In genomic region chr14:54568821-54569591, GRCh38 we compare ENCODE assay signal across 8 cellular contexts. TPM values are rescaled to one million over a fixed set of nuclear protein-coding genes. Genes with fewer than 3 reads are reported as not detected.
DNase-seq lines count a peak whose midpoint lies in the region; ATAC-seq, FAIRE-seq and TF ChIP-seq lines count a peak whose summit lies in the region.

No MANE protein-coding gene starts in this region.

- TF ChIP-seq EP300 in GM12878 (IDR thresholded peaks at IDR 0.05; ENCODE audit: borderline replicate concordance in 1 of 2, control insufficient read depth in 1 of 2, low read depth in 2 of 2, low read length in 2 of 2) = no peak

- TF ChIP-seq RAD21 in GM12878 (IDR thresholded peaks at IDR 0.05; ENCODE audit: insufficient read depth, low read depth, low read length) = no peak

- H3K9me3 ChIP-seq in GM12878 (replicated peaks; ENCODE audit: control insufficient read depth, insufficient read depth, low read length) = peaks cover 3% of the 10 kb centered on the region; the same call in 2 of the 3 replicates

- H3K4me3 Mint-ChIP-seq in immature natural killer cell (peak overlapping the region; percentile 18 to 82 (median 47)), CD14-positive monocyte (peak overlapping the region in 1 of 2 donors; percentile 78)
- H3K4me3 Mint-ChIP-seq in stimulated activated memory B cell treated with anti-CD40 and anti-IgM and Interleukin-4, amounts not matched to agents 10 μg/mL and 1 μg/mL and 100 μg/mL, for 72 hours = peak overlapping the region; percentile 28

- H3K36me3 Mint-ChIP-seq in immature natural killer cell = peaks cover 9 to 15% (median 11%) of the 10 kb centered on the region in 3 donors
- peaks cover 23% of the 10 kb centered on the region for H3K36me3 Mint-ChIP-seq in stimulated activated memory B cell treated with anti-CD40 and anti-IgM and Interleukin-4, amounts not matched to agents 10 μg/mL and 1 μg/mL and 100 μg/mL, for 72 hours
- H3K36me3 Mint-ChIP-seq in CD14-positive monocyte = peaks cover 9 to 10% of the 10 kb centered on the region in 2 donors

- H3K9me3 Mint-ChIP-seq in immature natural killer cell (peaks cover 5 to 21% (median 19%) of the 10 kb centered on the region in 6 donors), CD14-positive monocyte (peaks cover 14 to 25% (median 19%) of the 10 kb centered on the region in 7 donors)
- peaks cover 4% of the 10 kb centered on the region for H3K9me3 Mint-ChIP-seq in stimulated activated memory B cell treated with anti-CD40 and anti-IgM and Interleukin-4, amounts not matched to agents 10 μg/mL and 1 μg/mL and 100 μg/mL, for 72 hours

- H3K4me3 ChIP-seq in HFF-Myc (replicated peaks; ENCODE audit: low read depth, low read length) (peak overlapping the region; percentile 75), GM12878 (no peak overlapping the region)

- H4K20me1 ChIP-seq in GM12878 (ENCODE audit: control insufficient read depth, insufficient read depth) = no peaks in the 10 kb centered on the region

- intact Hi-C loops in GM12878 (cut with micrococcal nuclease; ENCODE audit: unreplicated experiment) (loop anchor here (5.0 kb wide), 1 partner anchor 323 kb away; no protein-coding TSS in a partner anchor), CD14-positive monocyte (cut with micrococcal nuclease) (loop anchor here in 1 of 2 donors (5.0 kb wide), 1 partner anchor 238 kb away; no protein-coding TSS in a partner anchor)

- CTCF ChIA-PET in GM12878 (lab: Yijun Ruan, JAX) = interaction anchor here (0.8 to 7.7 kb wide), 4 partner anchors 14 to 206 kb away, joined by 3 to 160 read pairs (median 64); no protein-coding TSS in a partner anchor

- H3K4me1 ChIP-seq in GM12878 (ENCODE audit: control insufficient read depth, insufficient read depth, low read length) = peaks cover 12% of the 10 kb centered on the region; the same call in 1 of the 2 replicates

- no peak for DNase-seq in HFF-Myc (ENCODE audit: extremely low read depth, low read depth)
- DNase-seq in GM12878 (ENCODE audit: low read depth, low spot score) = no peak
- no peak for DNase-seq in immature natural killer cell
- DNase-seq in HuH-7.5 (ENCODE audit: low spot score) = no peak
- no peak for DNase-seq in SHP77 treated with DMSO at 0.1 percent for 48 hours (lab: John Stamatoyannopoulos, UW)
- no peak for DNase-seq in omental fat pad (ENCODE audit: low spot score)
- no peak for DNase-seq in CD14-positive monocyte (ENCODE audit: low spot score)

- peaks cover 25 to 27% of the 10 kb centered on the region in 2 donors for H3K4me1 Mint-ChIP-seq in immature natural killer cell
- H3K4me1 Mint-ChIP-seq in stimulated activated memory B cell treated with anti-CD40 and anti-IgM and Interleukin-4, amounts not matched to agents 10 μg/mL and 1 μg/mL and 100 μg/mL, for 72 hours = peaks cover 31% of the 10 kb centered on the region
- H3K4me1 Mint-ChIP-seq in CD14-positive monocyte = peaks cover 28% of the 10 kb centered on the region

- POLR2A ChIA-PET in GM12878 (lab: Charles Lee) = interaction anchor here (0.5 to 1.1 kb wide), 2 partner anchors 15 to 540 kb away, joined by 4 read pairs; no protein-coding TSS in a partner anchor

- in situ Hi-C loops in GM12878 (cut with MboI) = loop anchor here (5.0 kb wide), 1 partner anchor 73 kb away; no protein-coding TSS in a partner anchor

- no peak for FAIRE-seq in GM12878 (lab: Jason Lieb, UNC)

- SMC1A ChIA-PET in GM12878 (lab: Charles Lee; ENCODE audit: uncharacterized antibody, unreplicated experiment) = interaction anchor here (1.0 to 6.8 kb wide), 3 partner anchors 74 to 204 kb away, joined by 4 to 87 read pairs (median 7); no protein-coding TSS in a partner anchor

- H3K79me2 ChIP-seq in GM12878 (ENCODE audit: control insufficient read depth, insufficient read depth, low read length) = no peaks in the 10 kb centered on the region

- H3K27me3 Mint-ChIP-seq in immature natural killer cell (ENCODE audit: low read depth in 3 of 3) = peaks cover 24 to 38% (median 36%) of the 10 kb centered on the region in 3 donors
- H3K27me3 Mint-ChIP-seq in stimulated activated memory B cell treated with anti-CD40 and anti-IgM and Interleukin-4, amounts not matched to agents 10 μg/mL and 1 μg/mL and 100 μg/mL, for 72 hours = no peaks in the 10 kb centered on the region
- peaks cover 47 to 57% (median 56%) of the 10 kb centered on the region in 3 donors for H3K27me3 Mint-ChIP-seq in CD14-positive monocyte (ENCODE audit: low read depth in 3 of 3)

- H3K36me3 ChIP-seq in GM12878 (ENCODE audit: control insufficient read depth in 2 of 2, insufficient read depth in 2 of 2, low read length in 1 of 2) = no peaks in the 10 kb centered on the region

- no peak overlapping the region for H3K27ac Mint-ChIP-seq in immature natural killer cell
- no peak overlapping the region for H3K27ac Mint-ChIP-seq in stimulated activated memory B cell treated with anti-CD40 and anti-IgM and Interleukin-4, amounts not matched to agents 10 μg/mL and 1 μg/mL and 100 μg/mL, for 72 hours
- no peak overlapping the region for H3K27ac Mint-ChIP-seq in CD14-positive monocyte

- WGBS in GM12878 (ENCODE audit: insufficient coverage, insufficient replicate concordance, low lambda C conversion rate, missing lambda C conversion rate) = 84% methylated on average over 13 of the region's 13 CpGs

- TF ChIP-seq POLR2A in GM12878 (IDR thresholded peaks at IDR 0.05; ENCODE audit: low read depth, low read length) = no peak

- no peak overlapping the region for H3K27ac ChIP-seq in GM12878 (ENCODE audit: control insufficient read depth, insufficient read depth)

- 0 out of 2 replicates have a peak overlapping the region, but pooled peaks have one; percentile 8 for H3K4me2 ChIP-seq in GM12878 (ENCODE audit: control insufficient read depth, insufficient read depth)

- no peak overlapping the region for H3K9ac ChIP-seq in GM12878 (ENCODE audit: control insufficient read depth, insufficient read depth, low read length)

- RAD21 ChIA-PET in GM12878 (lab: Charles Lee; ENCODE audit: unreplicated experiment) = interaction anchor here (1.1 to 7.2 kb wide), 2 partner anchors 117 to 206 kb away, joined by 4 to 130 read pairs; no protein-coding TSS in a partner anchor

- peaks cover 0 to 3% of the 10 kb centered on the region in 2 experiments; a peak in 1 of 4 replicates for H3K27me3 ChIP-seq in GM12878 (replicated peaks in 1 of 2; ENCODE audit: control insufficient read depth in 2 of 2, insufficient read depth in 2 of 2, low read length in 1 of 2)

- TF ChIP-seq CTCF in HFF-Myc (IDR thresholded peaks at IDR 0.05; ENCODE audit: low read depth, low read length, missing control alignments) (no peak), GM12878 (IDR thresholded peaks at IDR 0.05 in 2 of 3, conservative IDR thresholded peaks at IDR 0.05 in 1 of 3; ENCODE audit: control insufficient read depth in 2 of 3, extremely low read depth in 1 of 3, insufficient read depth in 1 of 3, low read depth in 3 of 3, low read length in 3 of 3) (no peak), omental fat pad (IDR thresholded peaks at IDR 0.05) (no peak), CD14-positive monocyte (IDR thresholded peaks at IDR 0.05) (no peak)

- ATAC-seq in GM12878 (no peak), omental fat pad (ENCODE audit: low FRiP score) (no peak)
- ATAC-seq in stimulated activated memory B cell treated with anti-CD40 and anti-IgM and Interleukin-4, amounts not matched to agents 10 μg/mL and 1 μg/mL and 100 μg/mL, for 72 hours = no peak

- no peak overlapping the region for H2AFZ ChIP-seq in GM12878 (ENCODE audit: control insufficient read depth, low read depth, low read length)

- TSS peak; percentile 57 for BruUV-seq in GM12878 (replicated peaks; lab: Mats Ljungman, UMichigan)

RNA-seq across cellular contexts. Expression of gene SAMD4A, which starts 2.1 kb away (rescaled TPM):
- 5.6 and 6.9 TPM in 2 replicates for total RNA-seq in GM12878 (2013; cell fraction: nucleolus; rRNA removed)
- total RNA-seq in GM12878 (2014; rRNA removed) (0.38 and 0.40 TPM in 2 replicates), GM12878 (2014; rRNA removed; fragmentation: Illumina TruSeq; extraction: Trizol) (0.18 and 0.40 TPM in 2 replicates), GM12878 (2021) (0.48 and 0.56 TPM in 2 replicates), omental fat pad (100 to 1,000 TPM in 1 of 4 donors, 10 to 100 TPM in 3; 33.9 to 116 (median 38.3) TPM)
- 0.38 TPM for polyA plus RNA-seq in GM12878 (2011; ENCODE audit: low read depth)
- polyA plus RNA-seq in GM12878 (2011; rRNA removed) (0.22 and 0.39 TPM in 2 replicates), GM12878 (2014; fragmentation: Illumina TruSeq; extraction: Trizol) (0.17 and 0.26 TPM in 2 replicates), GM12878 (2014; fragmentation: Nextera tagmentation; extraction: Ambion mirVana) (under 1 TPM; 0.29 to 0.33 TPM), GM12878 (2014; rRNA removed) (0.18 and 0.49 TPM in 2 replicates), GM12878 (2016; fragmentation: Nextera tagmentation; extraction: Ambion mirVana) (under 1 TPM; 0.05 to 0.12 TPM), immature natural killer cell (not detected), CD14-positive monocyte (1 to 10 TPM; 4.2 to 8.6 TPM)
- polyA plus RNA-seq in GM12878 (2011; cell fraction: cytosol; rRNA removed) = 0.33 and 0.37 TPM in 2 replicates
- polyA plus RNA-seq in GM12878 (2011; cell fraction: nucleus; rRNA removed) = 1.4 and 1.5 TPM in 2 replicates
- polyA plus RNA-seq in GM12878 (2012) = 1.0 and 1.1 TPM in 2 replicates
- polyA minus RNA-seq in GM12878 (2011; rRNA and poly(A)+ RNA removed) = 0.66 and 2.4 TPM in 2 replicates
- polyA minus RNA-seq in GM12878 (2011; cell fraction: cytosol; rRNA and poly(A)+ RNA removed) = not detected in 2 replicates
- 1.8 and 3.3 TPM in 2 replicates for polyA minus RNA-seq in GM12878 (2011; cell fraction: nucleus; rRNA and poly(A)+ RNA removed)

RNA-seq across cellular contexts. Expression of gene CGRRF1, which starts 59.3 kb away (rescaled TPM):
- 12.5 and 13.8 TPM in 2 replicates for total RNA-seq in GM12878 (2013; cell fraction: nucleolus; rRNA removed)
- 8.0 and 10.6 TPM in 2 replicates for total RNA-seq in GM12878 (2014; rRNA removed)
- total RNA-seq in GM12878 (2014; rRNA removed; fragmentation: Illumina TruSeq; extraction: Trizol) = 9.2 and 10.0 TPM in 2 replicates
- 12.2 and 14.1 TPM in 2 replicates for total RNA-seq in GM12878 (2021)
- polyA plus RNA-seq in GM12878 (2011; ENCODE audit: low read depth) = 11.4 TPM
- 14.8 and 16.9 TPM in 2 replicates for polyA plus RNA-seq in GM12878 (2011; rRNA removed)
- polyA plus RNA-seq in GM12878 (2011; cell fraction: cytosol; rRNA removed) = 4.2 and 4.4 TPM in 2 replicates
- 5.7 and 6.1 TPM in 2 replicates for polyA plus RNA-seq in GM12878 (2011; cell fraction: nucleus; rRNA removed)
- polyA plus RNA-seq in GM12878 (2012) = 9.8 and 11.5 TPM in 2 replicates
- polyA plus RNA-seq in GM12878 (2014; fragmentation: Illumina TruSeq; extraction: Trizol) = 8.7 and 14.2 TPM in 2 replicates
- polyA plus RNA-seq in GM12878 (2014; fragmentation: Nextera tagmentation; extraction: Ambion mirVana) = 10 to 100 TPM; 32.1 to 47.7 TPM
- polyA plus RNA-seq in GM12878 (2014; rRNA removed) = 5.5 and 6.9 TPM in 2 replicates
- polyA plus RNA-seq in GM12878 (2016; fragmentation: Nextera tagmentation; extraction: Ambion mirVana) = 10 to 100 TPM; 19.6 to 20.6 TPM
- polyA minus RNA-seq in GM12878 (2011; rRNA and poly(A)+ RNA removed) = 5.2 and 5.7 TPM in 2 replicates
- 0.62 and 4.3 TPM in 2 replicates for polyA minus RNA-seq in GM12878 (2011; cell fraction: cytosol; rRNA and poly(A)+ RNA removed)
- 3.4 and 5.7 TPM in 2 replicates for polyA minus RNA-seq in GM12878 (2011; cell fraction: nucleus; rRNA and poly(A)+ RNA removed)
- 10 to 100 TPM; 22.4 to 36.0 (median 27.5) TPM for polyA plus RNA-seq in immature natural killer cell
- total RNA-seq in omental fat pad = 10 to 100 TPM; 18.0 to 21.8 (median 18.9) TPM
- polyA plus RNA-seq in CD14-positive monocyte = 10 to 100 TPM; 18.6 to 19.4 TPM
